ENCODE assay signal across 17 cellular contexts in the genomic region with DNA sequence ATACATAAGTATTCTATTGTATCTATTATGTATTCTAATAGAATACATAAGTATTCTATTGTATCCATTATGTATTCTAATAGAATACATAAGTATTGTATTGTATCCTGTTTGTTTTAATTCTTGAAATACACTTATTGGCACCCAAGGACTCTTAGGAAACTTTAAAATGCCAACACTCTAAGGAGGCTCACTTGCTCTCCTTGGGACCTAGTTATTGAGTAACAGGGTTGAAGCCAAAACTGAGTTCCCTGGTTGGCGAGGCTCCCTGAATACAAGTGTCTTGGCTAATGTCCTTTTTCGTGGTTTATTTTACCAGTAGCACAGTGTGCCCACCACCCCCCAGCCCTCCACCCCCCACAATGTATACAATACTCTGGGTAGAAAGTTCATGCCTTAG. TPM values are rescaled to one million over a fixed set of nuclear protein-coding genes. Genes with fewer than 3 reads are reported as not detected.
DNase-seq lines count a peak whose midpoint lies in the region; ATAC-seq and TF ChIP-seq lines count a peak whose summit lies in the region.
"Had no signal": no experiment of that assay in that cellular context is flagged by ENCODE, and none has a peak within 500 bp of the region (broad histone marks: within the 10 kb centered on the region; RNA-seq: fewer than 3 reads in every experiment).

No MANE protein-coding gene starts in this region.

- no peak for TF ChIP-seq POLR2A in NB4 (IDR thresholded peaks at IDR 0.05; ENCODE audit: extremely low read depth, insufficient read length)

- no peaks in the 10 kb centered on the region for H3K36me3 ChIP-seq in lung (ENCODE audit: control insufficient read depth in 2 of 2, insufficient read depth in 2 of 2, low read length in 2 of 2)

- no peaks in the 10 kb centered on the region for H3K4me1 ChIP-seq in lung (ENCODE audit: control insufficient read depth in 2 of 2, insufficient read depth in 2 of 2, low read length in 2 of 2)

- no peaks in the 10 kb centered on the region for H3K9me3 Mint-ChIP-seq in stimulated activated memory B cell treated with anti-CD40 and anti-IgM and Interleukin-4, amounts not matched to agents 10 μg/mL and 1 μg/mL and 100 μg/mL, for 72 hours
- H3K9me3 Mint-ChIP-seq: CD4-positive, alpha-beta T cell; GM23338; HFFc6 had no signal

- no peak for TF ChIP-seq CTCF in NB4 (IDR thresholded peaks at IDR 0.05; ENCODE audit: low read depth, low read length)
- no peak for TF ChIP-seq CTCF in lung (IDR thresholded peaks at IDR 0.05; ENCODE audit: control extremely low read depth, extremely low read depth)
- TF ChIP-seq CTCF in coronary artery (IDR thresholded peaks at IDR 0.05) = no peak

- no peak overlapping the region for H3K27ac ChIP-seq in lung (ENCODE audit: low read depth in 1 of 2, low read length in 1 of 2)
- no peak overlapping the region for H3K27ac ChIP-seq in coronary artery
- H3K27ac ChIP-seq: C4-2B had no signal

- no peaks in the 10 kb centered on the region for H3K27me3 ChIP-seq in lung (ENCODE audit: control insufficient read depth, insufficient read depth)

- 44 to 56% methylated on average over 2 of the region's 2 CpGs for WGBS in lung, 2 donors

- DNase-seq in NB4 (ENCODE audit: low read depth) (peak; percentile 9), fibroblast of gingiva (ENCODE audit: low read depth) (peak; percentile 9), lung (ENCODE audit: low spot score) (peak; percentile 35), coronary artery (ENCODE audit: low spot score) (no peak), NCI-H1436 (lab: John Stamatoyannopoulos, UW) (no peak)
- DNase-seq: AML-193; CD4-positive, alpha-beta T cell; DMS153; DMS79; GDM1; HCEC 1CT; HFFc6; IMR-90 had no signal

- no peak overlapping the region for H3K4me3 ChIP-seq in NB4 (ENCODE audit: low read depth, low read length)
- no peak overlapping the region for H3K4me3 ChIP-seq in lung
- H3K4me3 ChIP-seq in coronary artery = no peak overlapping the region
- H3K4me3 ChIP-seq: GM23338 had no signal

- H3K27me3 Mint-ChIP-seq in stimulated activated memory B cell treated with anti-CD40 and anti-IgM and Interleukin-4, amounts not matched to agents 10 μg/mL and 1 μg/mL and 100 μg/mL, for 72 hours = no peaks in the 10 kb centered on the region
- H3K27me3 Mint-ChIP-seq: CD4-positive, alpha-beta T cell had no signal

- no peaks in the 10 kb centered on the region for H3K9me3 ChIP-seq in lung (ENCODE audit: control insufficient read depth in 2 of 2, insufficient read depth in 1 of 2, low read length in 1 of 2)

- no peak overlapping the region for H3K4me3 Mint-ChIP-seq in stimulated activated memory B cell treated with anti-CD40 and anti-IgM and Interleukin-4, amounts not matched to agents 10 μg/mL and 1 μg/mL and 100 μg/mL, for 72 hours
- H3K4me3 Mint-ChIP-seq: CD4-positive, alpha-beta T cell; GM23338; HFFc6 had no signal

- no peaks in the 10 kb centered on the region for H3K36me3 Mint-ChIP-seq in stimulated activated memory B cell treated with anti-CD40 and anti-IgM and Interleukin-4, amounts not matched to agents 10 μg/mL and 1 μg/mL and 100 μg/mL, for 72 hours

- ATAC-seq in lung (ENCODE audit: insufficient read depth, low FRiP score) (no peak), GM19397 (IDR thresholded peaks at IDR 0.05; ENCODE audit: unreplicated experiment) (no peak)
- ATAC-seq in stimulated activated memory B cell treated with anti-CD40 and anti-IgM and Interleukin-4, amounts not matched to agents 10 μg/mL and 1 μg/mL and 100 μg/mL, for 72 hours = no peak
- ATAC-seq: GM23338 had no signal

- H3K4me1 Mint-ChIP-seq in stimulated activated memory B cell treated with anti-CD40 and anti-IgM and Interleukin-4, amounts not matched to agents 10 μg/mL and 1 μg/mL and 100 μg/mL, for 72 hours = no peaks in the 10 kb centered on the region

- H3K27ac Mint-ChIP-seq in stimulated activated memory B cell treated with anti-CD40 and anti-IgM and Interleukin-4, amounts not matched to agents 10 μg/mL and 1 μg/mL and 100 μg/mL, for 72 hours = no peak overlapping the region
- H3K27ac Mint-ChIP-seq: CD4-positive, alpha-beta T cell; GM23338; HFFc6 had no signal

RNA-seq across cellular contexts. Expression of a gene that starts 32.7 kb away (rescaled TPM):
- total RNA-seq in lung = 10 to 100 TPM in 1 of 2 donors, 1 to 10 TPM in 1; 9.5 to 12.4 TPM
- 1 to 10 TPM; 2.3 to 8.1 TPM for polyA plus RNA-seq in lung

Comparison
In these comparisons a context has a peak if more than half of its experiments do, and no peak if none do; other contexts are left out.
1. DNase-seq: peak in NB4 (single experiment), fibroblast of gingiva (single experiment) and lung (single experiment); none in coronary artery (single experiment) and NCI-H1436 (single experiment).